11 cellular contexts compared by ENCODE assay signal in the genomic region with DNA sequence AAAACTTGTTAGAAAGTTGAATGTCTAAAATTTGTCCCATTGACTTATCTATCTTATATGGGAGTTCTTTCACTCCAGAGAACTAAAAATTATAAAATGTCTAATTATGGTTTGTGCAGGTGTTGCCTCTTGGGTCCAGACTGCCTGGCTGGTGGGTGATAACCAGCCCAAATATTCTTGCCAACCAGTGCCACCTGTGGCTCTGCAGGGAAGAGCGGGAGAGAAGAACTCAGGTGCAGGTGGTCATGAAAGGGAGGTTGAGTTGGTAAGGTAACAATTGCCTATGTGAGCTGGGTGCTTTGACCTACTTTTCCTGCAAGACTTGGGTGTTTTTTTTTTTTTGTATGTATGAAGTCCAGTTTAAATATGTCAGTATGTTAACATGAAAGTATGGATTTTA. TPM values are rescaled to one million over a fixed set of nuclear protein-coding genes. Genes with fewer than 3 reads are reported as not detected.
DNase-seq lines count a peak whose midpoint lies in the region; ATAC-seq and TF ChIP-seq lines count a peak whose summit lies in the region.
"Had no signal": no experiment of that assay in that cellular context is flagged by ENCODE, and none has a peak within 500 bp of the region (broad histone marks: within the 10 kb centered on the region; RNA-seq: fewer than 3 reads in every experiment).

No MANE protein-coding gene starts in this region.

- no peak overlapping the region for H3K4me3 Mint-ChIP-seq in progenitor cell of endocrine pancreas (ENCODE audit: low read depth)

- intact Hi-C loops in PC-3 (cut with micrococcal nuclease): no loop called here

- TF ChIP-seq CTCF in LNCaP clone FGC (IDR thresholded peaks at IDR 0.05; ENCODE audit: control insufficient read depth, extremely low read depth, insufficient read depth): peak; percentile 21; the same call in 1 of the 2 replicates
- peak; percentile 58 for TF ChIP-seq CTCF in PC-3 (conservative IDR thresholded peaks at IDR 0.05; ENCODE audit: low read depth, low read length)
- peak; percentile 9 for TF ChIP-seq CTCF in progenitor cell of endocrine pancreas (IDR thresholded peaks at IDR 0.05; ENCODE audit: unreplicated experiment)

- no peak overlapping the region for H3K4me3 ChIP-seq in LNCaP clone FGC (ENCODE audit: low read depth, low read length)
- H3K4me3 ChIP-seq in PC-3 (ENCODE audit: low read length): no peak overlapping the region
- H3K4me3 ChIP-seq: skin epidermis, tibial nerve had no signal

- no peak overlapping the region for H3K27ac ChIP-seq in PC-3 (ENCODE audit: low read length)
- H3K27ac ChIP-seq: parathyroid adenoma, skin epidermis, tibial nerve had no signal

- no peaks in the 10 kb centered on the region for H3F3A ChIP-seq in PC-3 (ENCODE audit: low read length, unreplicated experiment)

- peaks cover 89% of the 10 kb centered on the region for H3K79me2 ChIP-seq in PC-3 (ENCODE audit: low read length)

- H3K27me3 ChIP-seq in PC-3 (ENCODE audit: low read length): no peaks in the 10 kb centered on the region
- H3K27me3 ChIP-seq: tibial nerve had no signal

- no peak overlapping the region for H3K4me2 ChIP-seq in PC-3 (ENCODE audit: low read length)

- no TSS peak for BruUV-seq in PC-3 (replicated peaks; lab: Mats Ljungman, UMichigan)

- H3K9ac ChIP-seq in PC-3 (ENCODE audit: low read length): no peak overlapping the region
- H3K9ac ChIP-seq: parathyroid adenoma had no signal

- no peaks in the 10 kb centered on the region for H3K36me3 ChIP-seq in PC-3 (ENCODE audit: low read depth, low read length)
- H3K36me3 ChIP-seq: tibial nerve had no signal

- no peaks in the 10 kb centered on the region for H4K20me1 ChIP-seq in PC-3 (ENCODE audit: low read length)

- H3K9me3 ChIP-seq in PC-3 (ENCODE audit: low read length): no peaks in the 10 kb centered on the region
- H3K9me3 ChIP-seq: tibial nerve had no signal

- POLR2A ChIA-PET in PC-3 (lab: Charles Lee; ENCODE audit: unreplicated experiment): no interaction called here

- no peak overlapping the region for H2AFZ ChIP-seq in PC-3 (ENCODE audit: low read length)
- H2AFZ ChIP-seq: parathyroid adenoma had no signal

- H3K4me1 Mint-ChIP-seq in progenitor cell of endocrine pancreas (ENCODE audit: low read depth): peaks cover 2% of the 10 kb centered on the region

- ATAC-seq in PC-3: 0 out of 2 replicates have a peak, but pooled peaks have one; percentile 38

- no peak overlapping the region for H3K27ac Mint-ChIP-seq in progenitor cell of endocrine pancreas

- CTCF ChIA-PET in PC-3 (lab: Charles Lee): no interaction called here

- peak; percentile 27 to 29 for DNase-seq in NCI-H526 (lab: John Stamatoyannopoulos, UW)
- DNase-seq in NCI-H526 treated with DMSO at 0.1 percent for 48 hours (lab: John Stamatoyannopoulos, UW): no peak
- DNase-seq in LNCaP clone FGC (ENCODE audit: low read depth): no peak
- DNase-seq in PC-3: peak; percentile 39
- DNase-seq in progenitor cell of endocrine pancreas (ENCODE audit: low spot score, unreplicated experiment): no peak
- DNase-seq in HK-2 (ENCODE audit: unreplicated experiment): no peak
- DNase-seq in HuH-7 (ENCODE audit: low spot score): no peak
- DNase-seq in NOMO-1 treated with dmso at 0.1 percent for 144 hours (lab: John Stamatoyannopoulos, UW; ENCODE audit: unreplicated experiment): no peak

- no peaks in the 10 kb centered on the region for H3K9me2 ChIP-seq in PC-3 (replicated peaks; ENCODE audit: low read length)

- H3K36me3 Mint-ChIP-seq in progenitor cell of endocrine pancreas (ENCODE audit: insufficient read depth): peaks cover 4% of the 10 kb centered on the region

- no peaks in the 10 kb centered on the region for H3K4me1 ChIP-seq in PC-3 (ENCODE audit: insufficient read depth, low read length)
- H3K4me1 ChIP-seq: parathyroid adenoma had no signal

- no peaks in the 10 kb centered on the region for H3K27me3 Mint-ChIP-seq in progenitor cell of endocrine pancreas

- peaks cover 6% of the 10 kb centered on the region for H3K9me3 Mint-ChIP-seq in progenitor cell of endocrine pancreas (ENCODE audit: low read depth)

RNA-seq across cellular contexts. Expression of a gene that starts 10.2 kb away (rescaled TPM):
- total RNA-seq in PC-3 (2014; rRNA removed) (21.1 and 22.3 TPM in 2 replicates), progenitor cell of endocrine pancreas (24.3 and 27.8 TPM in 2 replicates)

RNA-seq across cellular contexts. Expression of a gene that starts 45.6 kb away (rescaled TPM):
- total RNA-seq in PC-3 (2014; rRNA removed) (27.0 and 36.8 TPM in 2 replicates), progenitor cell of endocrine pancreas (50.3 and 50.6 TPM in 2 replicates)

Comparison
In these comparisons a context has a peak if more than half of its experiments do, and no peak if none do; other contexts are left out.
1. DNase-seq: peak in NCI-H526 (2 of 2) and PC-3 (single experiment); none in NCI-H526 treated with DMSO at 0.1 percent for 48 hours (single experiment), LNCaP clone FGC (single experiment), progenitor cell of endocrine pancreas (single experiment), HK-2 (single experiment), HuH-7 (single experiment) and NOMO-1 treated with dmso at 0.1 percent for 144 hours (single experiment).
2. Peak in every context shown above with its lines, with median percentiles within 50 percentile points of each other: CTCF ChIP-seq.